ENCODE assay signal across 8 cellular contexts in the genomic region with DNA sequence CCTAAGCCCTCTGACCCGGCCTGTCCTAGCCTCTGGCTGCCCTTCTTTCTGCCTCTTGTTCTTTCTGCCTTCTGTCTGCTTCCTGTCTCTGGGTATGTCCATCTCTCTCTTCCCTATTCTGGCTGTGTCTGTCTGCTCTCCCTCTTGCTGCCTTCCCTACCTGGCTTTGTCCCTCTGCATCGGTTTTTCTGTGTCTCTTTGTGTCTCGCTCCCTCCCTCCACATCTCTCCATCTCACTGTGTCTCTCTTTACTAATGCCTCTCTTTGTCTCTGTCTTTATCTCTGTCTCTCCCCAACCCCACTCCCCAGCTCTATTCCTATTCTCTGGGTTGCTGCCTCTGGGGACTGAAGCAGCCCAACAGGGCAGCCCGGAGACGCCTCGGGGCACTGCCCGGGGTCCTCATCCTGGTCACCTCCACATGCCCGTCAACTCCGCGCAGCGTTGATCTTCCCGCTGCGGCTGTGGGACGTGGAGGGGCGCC. TPM values are rescaled to one million over a fixed set of nuclear protein-coding genes. Genes with fewer than 3 reads are reported as not detected.
DNase-seq lines count a peak whose midpoint lies in the region; ATAC-seq lines count a peak whose summit lies in the region.

No MANE protein-coding gene starts in this region.

- H3K9ac ChIP-seq in mesendoderm (ENCODE audit: low read length), result peak overlapping the region; percentile 60

- H3K79me2 ChIP-seq in mesendoderm (ENCODE audit: control insufficient read depth, insufficient read depth, low read length), result no peaks in the 10 kb centered on the region

- H3K27ac ChIP-seq in mesendoderm (ENCODE audit: low read depth, low read length), result no peak overlapping the region

- peak overlapping the region; percentile 42 for H3K18ac ChIP-seq in mesendoderm (ENCODE audit: low read length)

- H3K4me3 ChIP-seq in mesendoderm (ENCODE audit: low read length), result no peak overlapping the region

- no peak overlapping the region for H2BK15ac ChIP-seq in mesendoderm (replicated peaks; ENCODE audit: low read depth)

- peak overlapping the region; percentile 72 for H3K27ac Mint-ChIP-seq in activated naive CD8-positive, alpha-beta T cell treated with anti-CD3 and anti-CD28 coated beads, Interleukin-2, amount 50 U/mL, for 24 hours

- no peaks in the 10 kb centered on the region for H3K79me1 ChIP-seq in mesendoderm (ENCODE audit: low read length)

- H3K27me3 ChIP-seq in mesendoderm (ENCODE audit: insufficient read depth, low read length, poor library complexity), result peaks cover 43% of the 10 kb centered on the region

- H3K27me3 Mint-ChIP-seq in activated naive CD8-positive, alpha-beta T cell treated with anti-CD3 and anti-CD28 coated beads, Interleukin-2, amount 50 U/mL, for 24 hours, result peaks cover 56% of the 10 kb centered on the region

- no peak overlapping the region for H4K8ac ChIP-seq in mesendoderm (ENCODE audit: low read depth, low read length)

- peak overlapping the region; percentile 36 for H3K4ac ChIP-seq in mesendoderm (ENCODE audit: low read depth, low read length)

- H3K9me3 Mint-ChIP-seq in activated naive CD8-positive, alpha-beta T cell treated with anti-CD3 and anti-CD28 coated beads, Interleukin-2, amount 50 U/mL, for 24 hours, result no peaks in the 10 kb centered on the region

- H4K5ac ChIP-seq in mesendoderm (ENCODE audit: low read length), result no peak overlapping the region

- DNase-seq in COLO668 (lab: John Stamatoyannopoulos, UW; ENCODE audit: unreplicated experiment) (peak; percentile 59), HT1080 (ENCODE audit: low read depth) (peak; percentile 34), mesendoderm (peak; percentile 37), GM19238 (ENCODE audit: insufficient read length, low spot score) (no peak), NCI-H1048 (lab: John Stamatoyannopoulos, UW) (no peak)
- DNase-seq in activated naive CD8-positive, alpha-beta T cell treated with anti-CD3 and anti-CD28 coated beads, Interleukin-2, amount 50 U/mL, for 24 hours, result no peak

- peak overlapping the region; percentile 81 for H3K56ac ChIP-seq in mesendoderm (ENCODE audit: low read length)

- no peak overlapping the region for H2AK5ac ChIP-seq in mesendoderm (ENCODE audit: low read length)

- H3K36me3 ChIP-seq in mesendoderm (ENCODE audit: control insufficient read depth, insufficient read depth, low read length), result no peaks in the 10 kb centered on the region

- peak overlapping the region; percentile 84 for H3K4me3 Mint-ChIP-seq in activated naive CD8-positive, alpha-beta T cell treated with anti-CD3 and anti-CD28 coated beads, Interleukin-2, amount 50 U/mL, for 24 hours

- ATAC-seq in activated naive CD8-positive, alpha-beta T cell treated with anti-CD3 and anti-CD28 coated beads, Interleukin-2, amount 50 U/mL, for 24 hours, result no peak
- ATAC-seq in GM18520 (IDR thresholded peaks at IDR 0.05; ENCODE audit: unreplicated experiment) (no peak), GM21447 (IDR thresholded peaks at IDR 0.05; ENCODE audit: unreplicated experiment) (no peak)

- no peak overlapping the region for H2BK120ac ChIP-seq in mesendoderm (ENCODE audit: low read depth, low read length)

- H3K4me2 ChIP-seq in mesendoderm (ENCODE audit: low read length), result peak overlapping the region; percentile 32

- no peak overlapping the region for H2BK5ac ChIP-seq in mesendoderm (ENCODE audit: low read length)

- no peak overlapping the region for H3K23ac ChIP-seq in mesendoderm (ENCODE audit: low read length)

- H3K4me1 ChIP-seq in mesendoderm (ENCODE audit: control insufficient read depth, low read depth, low read length), result peaks cover 5% of the 10 kb centered on the region

- WGBS in mesendoderm (ENCODE audit: extremely low coverage, insufficient coverage, low lambda C conversion rate), result no CpG with 5 or more reads among the region's 15 CpGs

- H3K36me3 Mint-ChIP-seq in activated naive CD8-positive, alpha-beta T cell treated with anti-CD3 and anti-CD28 coated beads, Interleukin-2, amount 50 U/mL, for 24 hours (ENCODE audit: low read depth), result peaks cover 1% of the 10 kb centered on the region

- H3K4me1 Mint-ChIP-seq in activated naive CD8-positive, alpha-beta T cell treated with anti-CD3 and anti-CD28 coated beads, Interleukin-2, amount 50 U/mL, for 24 hours, result peaks cover 63% of the 10 kb centered on the region

RNA-seq across cellular contexts. Expression of gene SHMT2, which starts 10.1 kb away (rescaled TPM):
- total RNA-seq in HT1080 (2014; rRNA removed; shearing (Covaris generic)), result 263 and 293 TPM in 2 replicates
- polyA plus RNA-seq in HT1080 (2015; cell fraction: cytosol; rRNA removed), result 324 and 347 TPM in 2 replicates
- polyA plus RNA-seq in HT1080 (2015; cell fraction: nucleus; rRNA removed), result 477 and 488 TPM in 2 replicates
- 223 TPM for polyA plus RNA-seq in mesendoderm (2013, experiment 1 of 2)
- 222 TPM for polyA plus RNA-seq in mesendoderm (2013, experiment 2 of 2)

RNA-seq across cellular contexts. Expression of gene STAC3, which starts 11.4 kb away (rescaled TPM):
- 0.10 and 0.27 TPM in 2 replicates for total RNA-seq in HT1080 (2014; rRNA removed; shearing (Covaris generic))
- 0.52 and 0.65 TPM in 2 replicates for polyA plus RNA-seq in HT1080 (2015; cell fraction: cytosol; rRNA removed)
- 0.72 and 1.9 TPM in 2 replicates for polyA plus RNA-seq in HT1080 (2015; cell fraction: nucleus; rRNA removed)
- polyA plus RNA-seq in mesendoderm (2013, experiment 1 of 2), result 0.24 TPM
- polyA plus RNA-seq in mesendoderm (2013, experiment 2 of 2), result 0.42 TPM

RNA-seq across cellular contexts. Expression of gene NXPH4, which starts 23.0 kb away (rescaled TPM):
- total RNA-seq in HT1080 (2014; rRNA removed; shearing (Covaris generic)), result 11.9 and 17.1 TPM in 2 replicates
- 15.5 and 15.9 TPM in 2 replicates for polyA plus RNA-seq in HT1080 (2015; cell fraction: cytosol; rRNA removed)
- polyA plus RNA-seq in HT1080 (2015; cell fraction: nucleus; rRNA removed), result 8.8 and 9.3 TPM in 2 replicates
- polyA plus RNA-seq in mesendoderm (2013, experiment 1 of 2), result 0.52 TPM
- 0.42 TPM for polyA plus RNA-seq in mesendoderm (2013, experiment 2 of 2)

Comparison
In these comparisons a context has a peak if more than half of its experiments do, and no peak if none do; other contexts are left out.
1. DNase-seq: peak in COLO668 (single experiment), HT1080 (single experiment) and mesendoderm (single experiment); none in activated naive CD8-positive, alpha-beta T cell treated with anti-CD3 and anti-CD28 coated beads, Interleukin-2, amount 50 U/mL, for 24 hours (single experiment), GM19238 (single experiment) and NCI-H1048 (single experiment).